In the genomic region with DNA sequence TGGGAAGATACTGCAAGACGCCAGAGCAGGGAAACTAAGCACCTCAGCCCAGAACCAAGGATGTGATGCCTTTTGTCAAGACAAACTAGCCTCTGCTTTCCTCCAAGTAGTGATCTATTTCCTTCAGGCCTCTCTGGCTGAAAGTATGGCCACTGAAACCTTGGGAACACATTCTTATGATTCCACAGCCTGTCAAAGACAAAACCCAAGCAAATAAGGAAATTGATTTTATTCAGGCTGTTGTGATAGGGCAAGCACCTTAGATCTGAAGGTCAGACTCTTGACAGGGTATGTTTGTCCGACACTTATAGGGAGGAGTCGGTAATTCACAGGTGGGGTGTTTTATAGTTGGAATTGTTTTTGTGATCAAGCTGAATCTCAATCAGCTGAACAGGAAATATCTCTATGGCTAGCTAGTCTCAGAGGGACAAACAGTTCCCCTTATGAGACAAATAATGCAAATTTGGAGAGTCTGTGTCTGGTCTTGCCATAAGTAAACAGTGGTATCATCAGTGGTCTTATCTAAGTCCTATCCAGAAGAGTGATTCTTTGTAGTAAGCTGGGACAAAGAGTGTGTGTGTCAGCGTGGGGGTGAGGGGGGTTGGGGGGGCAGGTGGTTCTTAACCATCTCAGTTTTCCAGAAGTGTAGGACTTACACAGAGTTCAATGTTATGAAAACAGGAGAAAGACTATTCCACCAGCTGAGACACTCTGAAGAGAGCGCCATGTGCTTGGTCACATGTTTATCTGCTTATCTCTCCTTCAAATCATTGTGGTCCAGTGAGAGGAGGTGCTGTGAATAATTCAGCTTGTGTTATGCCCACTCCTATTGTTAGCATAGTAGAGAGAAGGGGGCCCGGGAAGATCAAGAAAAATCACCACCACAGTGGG, we compare ENCODE assay signal across 10 cellular contexts. TPM values are rescaled to one million over a fixed set of nuclear protein-coding genes. Genes with fewer than 3 reads are reported as not detected.
DNase-seq lines count a peak whose midpoint lies in the region; ATAC-seq and TF ChIP-seq lines count a peak whose summit lies in the region.
"Had no signal": no experiment of that assay in that cellular context is flagged by ENCODE, and none has a peak within 500 bp of the region (broad histone marks: within the 10 kb centered on the region; RNA-seq: fewer than 3 reads in every experiment).

No MANE protein-coding gene starts in this region.

- H3K27ac ChIP-seq in CD8-positive, alpha-beta T cell (ENCODE audit: low read depth, low read length), result no peak overlapping the region
- H3K27ac ChIP-seq: PC-9 had no signal

- POLR2A ChIA-PET in CD8-positive, alpha-beta T cell (lab: Charles Lee), result interaction anchor here (1.2 kb wide), 1 partner anchor 18 kb away, joined by 5 read pairs; a partner anchor contains a TSS

- H3K4me3 ChIP-seq in CD8-positive, alpha-beta T cell (ENCODE audit: low read depth, low read length), result no peak overlapping the region
- H3K4me3 ChIP-seq in NB4 (ENCODE audit: low read depth, low read length), result no peak overlapping the region
- H3K4me3 ChIP-seq: PC-9 had no signal

- no peak for TF ChIP-seq POLR2A in NB4 (IDR thresholded peaks at IDR 0.05; ENCODE audit: extremely low read depth, insufficient read length)

- no peaks in the 10 kb centered on the region for H3K4me1 ChIP-seq in CD8-positive, alpha-beta T cell (ENCODE audit: insufficient read depth, low read length)

- peaks cover 5% of the 10 kb centered on the region for H3K4me1 Mint-ChIP-seq in CD8-positive, alpha-beta T cell (ENCODE audit: low read depth)

- CTCF ChIA-PET in CD8-positive, alpha-beta T cell (lab: Charles Lee), result no interaction called here

- H3K9me3 ChIP-seq in CD8-positive, alpha-beta T cell (ENCODE audit: low read length), result no peaks in the 10 kb centered on the region

- no peaks in the 10 kb centered on the region for H3K27me3 ChIP-seq in CD8-positive, alpha-beta T cell (ENCODE audit: insufficient read depth, low read length)

- no peak for TF ChIP-seq CTCF in CD8-positive, alpha-beta T cell (IDR thresholded peaks at IDR 0.05)
- no peak for TF ChIP-seq CTCF in NB4 (IDR thresholded peaks at IDR 0.05; ENCODE audit: low read depth, low read length)

- H3K27ac Mint-ChIP-seq in CD8-positive, alpha-beta T cell, result no peak overlapping the region

- no peak for DNase-seq in CD8-positive, alpha-beta T cell
- DNase-seq in GM19240 (ENCODE audit: insufficient read length, low spot score) (peak; percentile 8), NB4 (ENCODE audit: low read depth) (peak; percentile 25), germinal center (ENCODE audit: low spot score) (peak; percentile 82), NCI-H1436 (lab: John Stamatoyannopoulos, UW) (no peak)
- DNase-seq: activated gamma-delta T cell had no signal

- peaks cover 7% of the 10 kb centered on the region for H3K27me3 Mint-ChIP-seq in CD8-positive, alpha-beta T cell (ENCODE audit: low read depth)

- H3K9me3 Mint-ChIP-seq in CD8-positive, alpha-beta T cell, result no peaks in the 10 kb centered on the region

- peak; percentile 51 for ATAC-seq in CD8-positive, alpha-beta T cell
- ATAC-seq in HG03280 (IDR thresholded peaks at IDR 0.05; ENCODE audit: unreplicated experiment), result no peak
- no peak for ATAC-seq in HG03460 (IDR thresholded peaks at IDR 0.05; ENCODE audit: unreplicated experiment)
- no peak for ATAC-seq in GM21423 (IDR thresholded peaks at IDR 0.05; ENCODE audit: unreplicated experiment)

- H3K36me3 ChIP-seq in CD8-positive, alpha-beta T cell (ENCODE audit: insufficient read depth, low read length), result no peaks in the 10 kb centered on the region

- H3K4me3 Mint-ChIP-seq in CD8-positive, alpha-beta T cell, result no peak overlapping the region

- no peaks in the 10 kb centered on the region for H3K36me3 Mint-ChIP-seq in CD8-positive, alpha-beta T cell

- intact Hi-C loops in CD8-positive, alpha-beta T cell (cut with DNase I, micrococcal nuclease), result no loop called here

RNA-seq across cellular contexts. Expression of a gene that starts 6.7 kb away (rescaled TPM):
- total RNA-seq in CD8-positive, alpha-beta T cell, result 10 to 100 TPM; 22.3 to 22.7 TPM

RNA-seq across cellular contexts. Expression of a gene that starts 18.7 kb away (rescaled TPM):
- total RNA-seq in CD8-positive, alpha-beta T cell, result 10 to 100 TPM; 24.4 to 29.7 TPM

Comparison
In these comparisons a context has a peak if more than half of its experiments do, and no peak if none do; other contexts are left out.
1. DNase-seq: peak in GM19240 (single experiment), NB4 (single experiment) and germinal center (single experiment); none in CD8-positive, alpha-beta T cell (0 of 7) and NCI-H1436 (single experiment).